ENCODE assay signal across 7 cellular contexts in genomic region chr7:49346200-49346899, GRCh38.
"Had no signal": no experiment of that assay in that cellular context is flagged by ENCODE, and none has a peak within 500 bp of the region (broad histone marks: within the 10 kb centered on the region; RNA-seq: fewer than 3 reads in every experiment).

No MANE protein-coding gene starts in this region.

- ATAC-seq: pancreas had no signal

- DNase-seq: activated CD4-positive, alpha-beta T cell treated with anti-CD3 and anti-CD28 coated beads, Interleukin-2, amount 10 ng/mL, durations not matched to agents 7 days and 5 days; activated CD4-positive, CD25-positive, alpha-beta regulatory T cell; activated naive CD4-positive, alpha-beta T cell treated with anti-CD3 and anti-CD28 coated beads, Interleukin-2, amount 10 ng/mL, durations not matched to agents 7 days and 5 days; activated T-cell treated with anti-CD3 and anti-CD28 coated beads for 4 hours; pancreas; stimulated activated naive CD4-positive, alpha-beta T cell; trophoblast cell had no signal
